In the genomic region with DNA sequence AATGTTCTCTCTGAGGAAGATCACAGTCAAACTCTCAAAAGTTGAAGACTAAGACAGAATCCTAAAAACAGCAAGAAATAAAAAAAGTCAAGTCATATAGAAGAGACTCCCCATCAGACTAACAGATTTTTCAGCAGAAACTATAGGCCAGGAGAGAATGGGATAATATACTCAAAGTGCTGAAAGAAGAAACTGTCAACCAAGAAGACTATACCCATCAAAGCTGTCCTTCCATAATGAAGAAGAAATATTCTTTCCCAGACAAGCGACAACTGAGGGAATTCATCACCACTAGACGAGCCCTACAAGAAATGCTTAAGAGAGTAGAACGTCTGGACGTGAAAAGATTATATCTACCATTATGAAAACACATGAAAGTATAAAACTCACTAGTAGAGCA, we compare ENCODE assay signal across 39 cellular contexts. TPM values are rescaled to one million over a fixed set of nuclear protein-coding genes. Genes with fewer than 3 reads are reported as not detected.
"Had no signal": no experiment of that assay in that cellular context is flagged by ENCODE, and none has a peak within 500 bp of the region (broad histone marks: within the 10 kb centered on the region; RNA-seq: fewer than 3 reads in every experiment).

No MANE protein-coding gene starts in this region.

- H3K4me3 ChIP-seq: MG63 had no signal

- DNase-seq: Karpas-422, Kasumi-1, MG63, MM.1S, MV-4-11, NCI-H1048, NCI-H1092, NCI-H1092 treated with DMSO at 0.1 percent for 48 hours, NCI-H1105, NCI-H1105 treated with DMSO at 0.1 percent for 48 hours, NCI-H1417, NCI-H1417 treated with DMSO at 0.1 percent for 48 hours, NCI-H1436, NCI-H1436 treated with DMSO at 0.1 percent for 48 hours, NCI-H146, NCI-H1694, NCI-H1694 treated with DMSO at 0.1 percent for 48 hours, NCI-H187, NCI-H187 treated with DMSO at 0.1 percent for 48 hours, NCI-H1930, NCI-H2029, NCI-H2029 treated with DMSO at 0.1 percent for 48 hours, NCI-H2081, NCI-H2081 treated with DMSO at 0.1 percent for 48 hours, NCI-H2107, NCI-H2171, NCI-H2171 treated with DMSO at 0.1 percent for 48 hours, NCI-H2227 treated with DMSO at 0.1 percent for 48 hours, NCI-H226, NCI-H345, NCI-H446, NCI-H446 treated with DMSO at 0.1 percent for 48 hours, NCI-H510A, NCI-H510A treated with DMSO at 0.1 percent for 48 hours, NCI-H524 had no signal

- H3K36me3 ChIP-seq: MG63 had no signal

- H3K27me3 ChIP-seq: MG63 had no signal

RNA-seq across cellular contexts. Expression of a gene that starts 51.8 kb away (rescaled TPM):
- total RNA-seq: LHCN-M2, M059J, MCF 10A, NCI-H460 had no signal
